Comparison of ENCODE assay signal across 9 cellular contexts in genomic region chr6:111916747-111917146, GRCh38.
"Had no signal": no experiment of that assay in that cellular context is flagged by ENCODE, and none has a peak within 500 bp of the region (broad histone marks: within the 10 kb centered on the region; RNA-seq: fewer than 3 reads in every experiment).

No MANE protein-coding gene starts in this region.

- DNase-seq: GM23248, GOT3, H7, IMR-90, KBM-7 had no signal

- H3K27ac ChIP-seq: GM23248, KMS-11 had no signal

- H3K36me3 ChIP-seq: HAP-1 had no signal

- ATAC-seq: HCT116 had no signal

- H3K4me3 ChIP-seq: GM23248, HAP-1 had no signal

- H3K9me3 ChIP-seq: HAP-1 had no signal

- FAIRE-seq: HTR-8/SVneo had no signal
